7 cellular contexts compared by ENCODE assay signal in the genomic region with DNA sequence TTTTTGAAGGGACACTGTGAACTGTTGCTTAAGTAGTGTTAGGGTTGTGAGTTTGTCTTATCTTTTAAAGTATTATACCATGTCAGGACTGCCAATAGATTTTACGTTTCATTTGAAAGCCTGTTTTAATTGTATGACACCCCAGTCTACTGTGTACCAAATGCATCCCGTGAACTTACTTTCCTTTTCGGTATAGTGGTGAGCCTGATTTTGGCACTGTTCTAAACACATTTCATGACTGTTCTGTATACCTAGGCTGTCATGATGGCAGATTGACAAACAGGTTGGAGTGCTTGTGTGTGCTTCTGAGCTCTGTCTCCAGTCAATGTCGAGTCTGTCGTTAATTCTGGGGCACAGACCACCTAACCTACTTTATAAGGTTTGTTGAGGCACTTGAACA. TPM values are rescaled to one million over a fixed set of nuclear protein-coding genes. Genes with fewer than 3 reads are reported as not detected.
DNase-seq lines count a peak whose midpoint lies in the region; ATAC-seq and TF ChIP-seq lines count a peak whose summit lies in the region.

No MANE protein-coding gene starts in this region.

- no peaks in the 10 kb centered on the region for H3K9me2 ChIP-seq in GM23248 (ENCODE audit: insufficient read depth)

- CTCF ChIA-PET in Panc1 (lab: Charles Lee): no interaction called here

- H4K20me1 ChIP-seq in GM23248 (ENCODE audit: insufficient read depth): no peaks in the 10 kb centered on the region
- H4K20me1 ChIP-seq in neural progenitor cell (ENCODE audit: low read depth): peaks cover 23% of the 10 kb centered on the region

- H3K79me2 ChIP-seq in GM23248 (ENCODE audit: insufficient read depth) (peaks cover 55% of the 10 kb centered on the region), neural progenitor cell (ENCODE audit: low read depth) (peaks cover 77% of the 10 kb centered on the region)

- intact Hi-C loops in Panc1 (cut with micrococcal nuclease; ENCODE audit: unreplicated experiment): loop anchor here (5.0 kb wide), 1 partner anchor 102 kb away; no protein-coding TSS in a partner anchor

- POLR2A ChIA-PET in Panc1 (lab: Charles Lee): no interaction called here

- H3K9ac ChIP-seq in GM23248 (peak overlapping the region; percentile 88), neural progenitor cell (peak overlapping the region; percentile 83)

- H3K27me3 Mint-ChIP-seq in endothelial cell (ENCODE audit: unreplicated experiment): peaks cover 2% of the 10 kb centered on the region
- H3K27me3 Mint-ChIP-seq in neural progenitor cell (ENCODE audit: insufficient read depth, low read depth): no peaks in the 10 kb centered on the region

- H3K27me3 ChIP-seq in GM23248 (replicated peaks; ENCODE audit: insufficient read depth) (no peaks in the 10 kb centered on the region), Panc1 (ENCODE audit: control insufficient read depth, insufficient read depth, low read length) (no peaks in the 10 kb centered on the region), neural progenitor cell (no peaks in the 10 kb centered on the region)

- peaks cover 16% of the 10 kb centered on the region for H3K4me1 Mint-ChIP-seq in endothelial cell (ENCODE audit: unreplicated experiment)
- H3K4me1 Mint-ChIP-seq in neural progenitor cell: peaks cover 27% of the 10 kb centered on the region

- BruUV-seq in Panc1 (replicated peaks; lab: Mats Ljungman, UMichigan): no TSS peak

- peak overlapping the region; percentile 76 for H3K4me3 ChIP-seq in GM12865 (ENCODE audit: low read depth, low read length)
- peak overlapping the region; percentile 96 for H3K4me3 ChIP-seq in GM23248
- peak overlapping the region; percentile 78 to 82 for H3K4me3 ChIP-seq in Panc1 (ENCODE audit: low read depth in 2 of 2, low read length in 2 of 2)
- peak overlapping the region; percentile 95 for H3K4me3 ChIP-seq in neural progenitor cell

- H3K36me3 ChIP-seq in GM23248 (ENCODE audit: low read depth) (no peaks in the 10 kb centered on the region), Panc1 (ENCODE audit: control insufficient read depth, insufficient read depth, low read length) (peaks cover 3% of the 10 kb centered on the region; the same call in 1 of the 2 replicates), neural progenitor cell (no peaks in the 10 kb centered on the region)

- H2AFZ ChIP-seq in GM23248: peak overlapping the region; percentile 99
- no peak overlapping the region for H2AFZ ChIP-seq in neural progenitor cell (replicated peaks)

- H3F3A ChIP-seq in GM23248 (ENCODE audit: insufficient read depth): no peaks in the 10 kb centered on the region
- H3F3A ChIP-seq in neural progenitor cell (ENCODE audit: low read depth): peaks cover 12% of the 10 kb centered on the region

- WGBS in GM23248 (ENCODE audit: low coverage in 1 of 2, low lambda C conversion rate in 2 of 2, missing lambda C conversion rate in 2 of 2), 2 experiments: 1 to 5% methylated on average over 5 of the region's 5 CpGs

- DNase-seq in GM12865 (ENCODE audit: low read depth): peak; percentile 44
- peak; percentile 56 for DNase-seq in GM23248
- no peak for DNase-seq in Panc1 (ENCODE audit: low read depth, low spot score)
- no peak for DNase-seq in endothelial cell (ENCODE audit: low spot score)
- DNase-seq in neural progenitor cell (ENCODE audit: low spot score): no peak
- no peak for DNase-seq in SIG-M5 (lab: John Stamatoyannopoulos, UW)

- in situ Hi-C loops in GM23248 (cut with MboI) (no loop called here), Panc1 (cut with HindIII; ENCODE audit: low pct_unique_long_range_greater_than_20kb, low sequenced_read_pairs) (no loop called here)

- H3K4me2 ChIP-seq in GM23248 (ENCODE audit: unreplicated experiment) (peak overlapping the region; percentile 96), neural progenitor cell (peak overlapping the region; percentile 95)

- TF ChIP-seq CTCF in GM12865 (IDR thresholded peaks at IDR 0.05; ENCODE audit: insufficient read depth, low read depth, low read length, missing control alignments) (no peak), Panc1 (IDR thresholded peaks at IDR 0.05) (no peak), endothelial cell (IDR thresholded peaks at IDR 0.05; ENCODE audit: unreplicated experiment) (no peak), neural progenitor cell (IDR thresholded peaks at IDR 0.05) (no peak)

- peaks cover 11% of the 10 kb centered on the region for H3K36me3 Mint-ChIP-seq in endothelial cell (ENCODE audit: low read depth, unreplicated experiment)
- H3K36me3 Mint-ChIP-seq in neural progenitor cell: peaks cover 9% of the 10 kb centered on the region

- H3K27ac ChIP-seq in GM23248 (peak overlapping the region; percentile 74), Panc1 (ENCODE audit: low read length) (peak overlapping the region; percentile 79), neural progenitor cell (no peak overlapping the region)

- H3K9me3 ChIP-seq in GM23248 (ENCODE audit: low read depth): no peaks in the 10 kb centered on the region
- H3K9me3 ChIP-seq in Panc1 (ENCODE audit: control insufficient read depth, insufficient read depth, low read depth, low read length): no peaks in the 10 kb centered on the region
- H3K9me3 ChIP-seq in neural progenitor cell (ENCODE audit: low read depth): no peaks in the 10 kb centered on the region

- H3K9me3 Mint-ChIP-seq in endothelial cell (ENCODE audit: unreplicated experiment) (no peaks in the 10 kb centered on the region), neural progenitor cell (peaks cover 6% of the 10 kb centered on the region)

- H3K4me3 Mint-ChIP-seq in endothelial cell (ENCODE audit: unreplicated experiment) (peak overlapping the region; percentile 96), neural progenitor cell (peak overlapping the region; percentile 98)

- H3K4me1 ChIP-seq in GM23248 (ENCODE audit: insufficient read depth): peaks cover 8% of the 10 kb centered on the region
- peaks cover 5% of the 10 kb centered on the region for H3K4me1 ChIP-seq in Panc1 (ENCODE audit: control insufficient read depth, insufficient read depth, low read length)
- peaks cover 19% of the 10 kb centered on the region for H3K4me1 ChIP-seq in neural progenitor cell

- no peak for ATAC-seq in Panc1
- ATAC-seq in GM21381 (IDR thresholded peaks at IDR 0.05; ENCODE audit: unreplicated experiment): no peak

- H3K27ac Mint-ChIP-seq in endothelial cell (ENCODE audit: unreplicated experiment): peak overlapping the region; percentile 77
- peak overlapping the region; percentile 65 for H3K27ac Mint-ChIP-seq in neural progenitor cell

RNA-seq across cellular contexts. Expression of gene PCCA, which starts 0.7 kb away (rescaled TPM):
- total RNA-seq in GM23248 (2014; rRNA removed; shearing (Covaris generic)): 9.1 and 10.0 TPM in 2 replicates
- polyA plus RNA-seq in GM23248 (2016; fragmentation: Nextera tagmentation; extraction: Ambion mirVana): 9.6 and 11.3 TPM in 2 replicates
- 14.7 TPM for total RNA-seq in Panc1 (2021; ENCODE audit: unreplicated experiment)
- 9.1 TPM for polyA plus RNA-seq in Panc1 (2012; ENCODE audit: insufficient read length)
- total RNA-seq in endothelial cell (ENCODE audit: unreplicated experiment): 33.3 TPM
- 36.6 and 60.6 TPM in 2 replicates for total RNA-seq in neural progenitor cell (ENCODE audit: low replicate concordance)

Comparison
In these comparisons a context has a peak if more than half of its experiments do, and no peak if none do; other contexts are left out.
1. DNase-seq: peak in GM12865 (single experiment) and GM23248 (single experiment); none in Panc1 (single experiment), endothelial cell (single experiment), neural progenitor cell (single experiment) and SIG-M5 (single experiment).
2. Peak in every context shown above with its lines, with median percentiles within 50 percentile points of each other: H3K4me3 ChIP-seq.